12 cellular contexts compared by ENCODE assay signal in genomic region chr2:189570565-189570964, GRCh38. TPM values are rescaled to one million over a fixed set of nuclear protein-coding genes. Genes with fewer than 3 reads are reported as not detected.
A peak's percentile ranks its signal among the peaks of the same experiment; 100 is the strongest.
DNase-seq lines count a peak whose midpoint lies in the region; ATAC-seq, FAIRE-seq and TF ChIP-seq lines count a peak whose summit lies in the region.
"Had no signal": no experiment of that assay in that cellular context is flagged by ENCODE, and none has a peak within 500 bp of the region (broad histone marks: within the 10 kb centered on the region; RNA-seq: fewer than 3 reads in every experiment).

No MANE protein-coding gene starts in this region.

- H3K27ac Mint-ChIP-seq in endothelial cell (ENCODE audit: unreplicated experiment) (peak overlapping the region; percentile 53), nephron (peak overlapping the region; percentile 22 to 82 (median 40))
- H3K27ac Mint-ChIP-seq: WTC11 had no signal

- H3K4me1 Mint-ChIP-seq in endothelial cell (ENCODE audit: unreplicated experiment) = peaks cover 45% of the 10 kb centered on the region
- peaks cover 54% of the 10 kb centered on the region for H3K4me1 Mint-ChIP-seq in nephron
- H3K4me1 Mint-ChIP-seq: WTC11 had no signal

- ATAC-seq in HG03432 (IDR thresholded peaks at IDR 0.05; ENCODE audit: unreplicated experiment) (no peak), GM21737 (IDR thresholded peaks at IDR 0.05; ENCODE audit: unreplicated experiment) (no peak)
- ATAC-seq: WTC11 had no signal

- H3K4me3 Mint-ChIP-seq in endothelial cell (ENCODE audit: unreplicated experiment) (peak overlapping the region; percentile 19), nephron (no peak overlapping the region)
- H3K4me3 Mint-ChIP-seq: brain, WTC11 had no signal

- no peak for FAIRE-seq in GM19239 (lab: Jason Lieb, UNC)

- H3K27me3 Mint-ChIP-seq in endothelial cell (ENCODE audit: unreplicated experiment) (no peaks in the 10 kb centered on the region), nephron (ENCODE audit: low read depth) (no peaks in the 10 kb centered on the region)
- H3K27me3 Mint-ChIP-seq: brain had no signal

- H3K9me3 Mint-ChIP-seq in endothelial cell (ENCODE audit: unreplicated experiment) = no peaks in the 10 kb centered on the region
- H3K9me3 Mint-ChIP-seq in nephron = no peaks in the 10 kb centered on the region
- H3K9me3 Mint-ChIP-seq: WTC11 had no signal

- peak; percentile 44 for DNase-seq in AG20443 (ENCODE audit: low spot score)
- peak; percentile 79 for DNase-seq in LHCN-M2 (ENCODE audit: low read depth)
- DNase-seq in endothelial cell (ENCODE audit: low spot score) = no peak
- no peak for DNase-seq in GM19239 (ENCODE audit: insufficient read length, low spot score)
- no peak for DNase-seq in T-helper 1 cell
- DNase-seq: GDM1, NCI-H146 had no signal

- H3K36me3 Mint-ChIP-seq in endothelial cell (ENCODE audit: low read depth, unreplicated experiment) = peaks cover 65% of the 10 kb centered on the region
- peaks cover 76% of the 10 kb centered on the region for H3K36me3 Mint-ChIP-seq in nephron (ENCODE audit: low read depth)
- H3K36me3 Mint-ChIP-seq: WTC11 had no signal

- no peak for TF ChIP-seq CTCF in endothelial cell (IDR thresholded peaks at IDR 0.05; ENCODE audit: unreplicated experiment)
- TF ChIP-seq CTCF in nephron (IDR thresholded peaks at IDR 0.05; ENCODE audit: unreplicated experiment in 3 of 3) = no peak

RNA-seq across cellular contexts. Expression of gene SLC40A1, which starts 10.0 kb away (rescaled TPM):
- total RNA-seq in LHCN-M2 (2014; rRNA removed) (7.1 and 7.6 TPM in 2 replicates), endothelial cell (ENCODE audit: unreplicated experiment) (90.9 TPM)
- polyA plus RNA-seq in LHCN-M2 (2012) = 3.4 TPM

Comparison
In these comparisons a context has a peak if more than half of its experiments do, and no peak if none do; other contexts are left out.
1. DNase-seq: peak in AG20443 (single experiment) and LHCN-M2 (single experiment); none in endothelial cell (single experiment), GM19239 (single experiment) and T-helper 1 cell (0 of 5).
2. RNA of gene SLC40A1, which starts 10.0 kb away (total RNA-seq): 90.9 TPM in endothelial cell (single experiment); 7.1 to 7.6 TPM in LHCN-M2; every median in the first group is over 10 times any median in the second.